ENCODE assay signal across 1 cellular context in genomic region chr3:141391298-141392017, GRCh38.
TF ChIP-seq lines count a peak whose summit lies in the region.

No MANE protein-coding gene starts in this region.

TF ChIP-seq in HepG2, 621 proteins besides CTCF, POLR2A, EP300 and RAD21:
- TF ChIP-seq KLF12 (CRISPR knock-in tag; IDR thresholded peaks at IDR 0.05; ENCODE audit: borderline replicate concordance) (no peak), NR2F6 (IDR thresholded peaks at IDR 0.05) (peak; percentile 31; the same call in 1 of the 2 replicates), NR2F6 (CRISPR knock-in tag; IDR thresholded peaks at IDR 0.05) (no peak), FOXK2 (IDR thresholded peaks at IDR 0.05) (no peak), NR2C2 (CRISPR knock-in tag; IDR thresholded peaks at IDR 0.05; ENCODE audit: borderline replicate concordance) (peak; percentile 68), RARA (CRISPR knock-in tag; IDR thresholded peaks at IDR 0.05) (peak; percentile 37; the same call in 1 of the 2 replicates), ZBTB7B (CRISPR knock-in tag; IDR thresholded peaks at IDR 0.05) (no peak)
